9 cellular contexts compared by ENCODE assay signal in the genomic region with DNA sequence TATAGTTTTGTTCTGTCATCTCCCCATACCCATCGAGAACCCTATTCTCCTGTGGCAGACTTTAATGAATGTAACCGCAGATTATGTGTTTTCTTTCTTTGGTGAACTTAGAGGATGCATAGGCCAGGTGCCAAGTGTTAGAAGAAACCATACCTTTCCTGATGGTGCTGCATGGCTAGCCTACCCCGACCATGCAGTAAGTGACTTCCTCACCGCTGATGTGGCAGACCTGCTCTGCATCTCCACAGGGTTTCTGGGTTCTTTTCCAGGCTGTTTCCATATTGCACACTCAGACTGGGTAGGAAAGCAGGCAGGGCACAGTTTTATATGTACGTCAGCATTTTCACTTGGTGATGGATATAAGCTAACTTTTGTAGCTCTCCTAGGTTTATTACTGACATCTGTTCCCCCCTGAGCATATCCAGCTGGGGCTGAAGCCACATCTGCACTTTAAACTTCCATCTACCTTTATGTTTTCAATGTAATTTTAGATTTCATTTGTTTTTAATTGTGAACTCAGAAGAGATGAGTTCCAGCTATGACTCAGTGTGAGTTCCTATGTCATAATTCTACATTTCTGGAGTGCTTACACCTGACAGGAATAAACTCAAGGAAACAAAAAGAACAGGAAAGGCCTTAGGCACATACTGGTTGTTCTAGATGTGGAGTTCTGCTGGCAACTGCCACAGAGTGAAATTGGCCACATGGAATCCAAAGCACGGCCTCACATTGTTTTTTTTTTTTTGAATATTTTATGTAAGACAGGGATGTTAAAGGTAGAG. TPM values are rescaled to one million over a fixed set of nuclear protein-coding genes. Genes with fewer than 3 reads are reported as not detected.
DNase-seq lines count a peak whose midpoint lies in the region; ATAC-seq and TF ChIP-seq lines count a peak whose summit lies in the region.
"Had no signal": no experiment of that assay in that cellular context is flagged by ENCODE, and none has a peak within 500 bp of the region (broad histone marks: within the 10 kb centered on the region; RNA-seq: fewer than 3 reads in every experiment).

No MANE protein-coding gene starts in this region.

- H3K36me3 Mint-ChIP-seq in natural killer cell: no peaks in the 10 kb centered on the region

- H3K36me3 ChIP-seq in left ventricle myocardium inferior (no peaks in the 10 kb centered on the region), uterus (no peaks in the 10 kb centered on the region)

- H3K27me3 Mint-ChIP-seq in natural killer cell (ENCODE audit: low read depth in 2 of 2): no peaks in the 10 kb centered on the region

- intact Hi-C loops in left ventricle myocardium inferior (cut with micrococcal nuclease) (no loop called here), uterus (cut with DNase I; ENCODE audit: low total_unique reads) (no loop called here), natural killer cell (cut with micrococcal nuclease) (no loop called here)

- H3K4me3 ChIP-seq in left ventricle myocardium inferior (no peak overlapping the region), uterus (no peak overlapping the region)
- H3K4me3 ChIP-seq: K562 had no signal

- H3K27me3 ChIP-seq in left ventricle myocardium inferior (ENCODE audit: low read depth): no peaks in the 10 kb centered on the region
- H3K27me3 ChIP-seq in uterus: no peaks in the 10 kb centered on the region

- H3K27ac ChIP-seq in left ventricle myocardium inferior (replicated peaks) (peak overlapping the region; percentile 67), uterus (peak overlapping the region; percentile 70 to 83)

- no peak overlapping the region for H3K4me3 Mint-ChIP-seq in natural killer cell

- peak overlapping the region in 1 of 2 donors; percentile 14 for H3K27ac Mint-ChIP-seq in natural killer cell

- H3K9me3 ChIP-seq in left ventricle myocardium inferior (replicated peaks) (no peaks in the 10 kb centered on the region), uterus (no peaks in the 10 kb centered on the region)

- ATAC-seq in GM19324 (IDR thresholded peaks at IDR 0.05; ENCODE audit: low FRiP score, unreplicated experiment) (no peak), natural killer cell (no peak)
- ATAC-seq: K562 had no signal

- H3K4me1 ChIP-seq in left ventricle myocardium inferior (peaks cover 89% of the 10 kb centered on the region), uterus (peaks cover 7 to 10% of the 10 kb centered on the region in 2 donors)

- TF ChIP-seq CTCF in left ventricle myocardium inferior (IDR thresholded peaks at IDR 0.05; ENCODE audit: borderline replicate concordance) (no peak), uterus (IDR thresholded peaks at IDR 0.05) (no peak), natural killer cell (IDR thresholded peaks at IDR 0.05) (no peak)

- peaks cover 72 to 87% of the 10 kb centered on the region in 2 donors for H3K4me1 Mint-ChIP-seq in natural killer cell

- DNase-seq in NCI-H2171 treated with DMSO at 0.1 percent for 48 hours (lab: John Stamatoyannopoulos, UW): peak; percentile 15
- DNase-seq in NCI-H2171 (lab: John Stamatoyannopoulos, UW): no peak
- DNase-seq in RPMI7951 (ENCODE audit: low read depth): peak; percentile 69
- DNase-seq in left ventricle myocardium inferior: no peak
- peak in 1 of 2 donors; percentile 33 for DNase-seq in uterus
- DNase-seq in natural killer cell: no peak
- DNase-seq in HUDEP-2 (lab: John Stamatoyannopoulos, UW; ENCODE audit: unreplicated experiment in 76 of 76): no peak

- no peaks in the 10 kb centered on the region for H3K9me3 Mint-ChIP-seq in natural killer cell

- no peak for TF ChIP-seq POLR2A in uterus (IDR thresholded peaks at IDR 0.05)

RNA-seq across cellular contexts. Expression of a gene that starts 42.4 kb away (rescaled TPM):
- total RNA-seq in RPMI7951 (2014; rRNA removed; shearing (Covaris generic)): 5.8 TPM in 2 replicates
- total RNA-seq in left ventricle myocardium inferior (13.1 TPM), uterus (10 to 100 TPM; 29.1 to 55.6 (median 36.2) TPM), natural killer cell (10 to 100 TPM; 23.7 to 32.2 (median 29.6) TPM)

Comparison
In these comparisons a context has a peak if more than half of its experiments do, and no peak if none do; other contexts are left out.
1. DNase-seq: peak in NCI-H2171 treated with DMSO at 0.1 percent for 48 hours (single experiment) and RPMI7951 (single experiment); none in NCI-H2171 (single experiment), left ventricle myocardium inferior (single experiment), natural killer cell (single experiment) and HUDEP-2 (0 of 76).